In genomic region chr3:138010273-138010590, GRCh38 we compare ENCODE assay signal across 36 cellular contexts. TPM values are rescaled to one million over a fixed set of nuclear protein-coding genes. Genes with fewer than 3 reads are reported as not detected.
"Had no signal": no experiment of that assay in that cellular context is flagged by ENCODE, and none has a peak within 500 bp of the region (broad histone marks: within the 10 kb centered on the region; RNA-seq: fewer than 3 reads in every experiment).

No MANE protein-coding gene starts in this region.

- H3K36me3 ChIP-seq: Peyer's patch, SJSA1 had no signal

- H3K4me1 Mint-ChIP-seq: activated CD4-positive, alpha-beta T cell treated with anti-CD3 and anti-CD28 coated beads for 36 hours; activated CD4-positive, alpha-beta T cell treated with anti-CD3 and anti-CD28 coated beads, Interleukin-2, amount 10 ng/mL, durations not matched to agents 7 days and 5 days; activated naive CD4-positive, alpha-beta T cell treated with anti-CD3 and anti-CD28 coated beads, Interleukin-2, amount 10 ng/mL, durations not matched to agents 7 days and 5 days; activated naive CD8-positive, alpha-beta T cell treated with anti-CD3 and anti-CD28 coated beads, Interleukin-2, amount 50 U/mL, for 24 hours; brain had no signal

- H3K4me3 ChIP-seq: Peyer's patch, SJSA1 had no signal

- H3K4me2 ChIP-seq: SK-N-SH had no signal

- H3K27me3 Mint-ChIP-seq: brain had no signal

- ATAC-seq: activated CD4-positive, alpha-beta T cell treated with anti-CD3 and anti-CD28 coated beads for 36 hours; activated CD4-positive, CD25-positive, alpha-beta regulatory T cell treated with anti-CD3 and anti-CD28 coated beads, Interleukin-2, amount 50 U/mL, for 24 hours; activated CD8-positive, alpha-beta T cell treated with anti-CD3 and anti-CD28 coated beads, Interleukin-2, amount 10 ng/mL, durations not matched to agents 7 days and 5 days; activated naive CD8-positive, alpha-beta T cell treated with anti-CD3 and anti-CD28 coated beads, Interleukin-2, amount 50 U/mL, for 24 hours; activated T-cell treated with anti-CD3 and anti-CD28 coated beads, Interleukin-2, amount 50 U/mL, for 4 hours; PC-3 had no signal

- H3K4me1 ChIP-seq: Peyer's patch, SJSA1 had no signal

- DNase-seq: activated CD4-positive, alpha-beta T cell treated with anti-CD3 and anti-CD28 coated beads for 36 hours; activated CD4-positive, alpha-beta T cell treated with anti-CD3 and anti-CD28 coated beads, Interleukin-2, amount 10 ng/mL, durations not matched to agents 7 days and 5 days; activated CD4-positive, alpha-beta T cell treated with anti-CD3 and anti-CD28 coated beads, Interleukin-2, amount 50 U/mL, for 48 hours; activated CD8-positive, alpha-beta memory T cell treated with anti-CD3 and anti-CD28 coated beads, Interleukin-2, amount 50 U/mL, for 4 hours; activated CD8-positive, alpha-beta T cell treated with anti-CD3 and anti-CD28 coated beads, Interleukin-2, amount 10 ng/mL, durations not matched to agents 7 days and 5 days; activated effector memory CD4-positive, alpha-beta T cell treated with Interleukin-2 at 50 U/mL for 16 hours; activated naive CD4-positive, alpha-beta T cell treated with anti-CD3 and anti-CD28 coated beads, Interleukin-2, amount 10 ng/mL, durations not matched to agents 7 days and 5 days; activated naive CD8-positive, alpha-beta T cell treated with anti-CD3 and anti-CD28 coated beads, Interleukin-2, amount 50 U/mL, for 24 hours; activated T-cell treated with anti-CD3 and anti-CD28 coated beads for 4 hours; activated T-cell treated with anti-CD3 and anti-CD28 coated beads, Interleukin-2, amount 50 U/mL, for 4 hours; anterior cingulate cortex; NCI-H1092 treated with DMSO at 0.1 percent for 48 hours; NCI-H1417; NCI-H146; NCI-H187; NCI-H2029 treated with DMSO at 0.1 percent for 48 hours; NCI-H2107; NCI-H2171; NCI-H510A; NCI-H526; NCI-H748 treated with DMSO at 0.1 percent for 48 hours; NK-92 treated with Interleukin-12 subunit alpha and Interleukin-12 subunit beta, amount 100 ng/mL, for 24 hours; PC-3; Peyer's patch; RPMI8226; SHP77 treated with DMSO at 0.1 percent for 48 hours; SK-N-SH had no signal

- FAIRE-seq: bronchial epithelial cell, TTC549 had no signal

- H3K27ac Mint-ChIP-seq: activated CD4-positive, alpha-beta T cell treated with anti-CD3 and anti-CD28 coated beads for 36 hours; activated CD4-positive, alpha-beta T cell treated with anti-CD3 and anti-CD28 coated beads, Interleukin-2, amount 10 ng/mL, durations not matched to agents 7 days and 5 days; activated CD8-positive, alpha-beta T cell treated with anti-CD3 and anti-CD28 coated beads, Interleukin-2, amount 10 ng/mL, durations not matched to agents 7 days and 5 days; activated naive CD4-positive, alpha-beta T cell treated with anti-CD3 and anti-CD28 coated beads, Interleukin-2, amount 10 ng/mL, durations not matched to agents 7 days and 5 days; activated naive CD8-positive, alpha-beta T cell; activated naive CD8-positive, alpha-beta T cell treated with anti-CD3 and anti-CD28 coated beads, Interleukin-2, amount 50 U/mL, for 24 hours; brain; T-helper 1 cell treated with Interleukin-12 subunit alpha and Interleukin-12 subunit beta and Interleukin-4 antibody, amounts not matched to agents 30 μg/mL and 1 μg/mL, for 36 hours; T-helper 2 cell treated with Interferon-gamma antibody and Interleukin-4, amounts not matched to agents 5 μg/mL and 100 μg/mL, for 36 hours had no signal

- H3K9me3 Mint-ChIP-seq: activated CD4-positive, alpha-beta T cell treated with anti-CD3 and anti-CD28 coated beads, Interleukin-2, amount 10 ng/mL, durations not matched to agents 7 days and 5 days; activated naive CD4-positive, alpha-beta T cell treated with anti-CD3 and anti-CD28 coated beads, Interleukin-2, amount 10 ng/mL, durations not matched to agents 7 days and 5 days; activated naive CD8-positive, alpha-beta T cell treated with anti-CD3 and anti-CD28 coated beads, Interleukin-2, amount 50 U/mL, for 24 hours; activated T-cell treated with anti-CD3 and anti-CD28 coated beads, Interleukin-2, amount 50 U/mL, for 4 hours; brain; T-helper 1 cell treated with Interleukin-12 subunit alpha and Interleukin-12 subunit beta and Interleukin-4 antibody, amounts not matched to agents 30 μg/mL and 1 μg/mL, for 36 hours; T-helper 2 cell treated with Interferon-gamma antibody and Interleukin-4, amounts not matched to agents 5 μg/mL and 100 μg/mL, for 36 hours had no signal

- H3K4me3 Mint-ChIP-seq: activated CD4-positive, alpha-beta T cell treated with anti-CD3 and anti-CD28 coated beads for 36 hours; activated CD4-positive, alpha-beta T cell treated with anti-CD3 and anti-CD28 coated beads, Interleukin-2, amount 10 ng/mL, durations not matched to agents 7 days and 5 days; activated CD8-positive, alpha-beta T cell treated with anti-CD3 and anti-CD28 coated beads, Interleukin-2, amount 10 ng/mL, durations not matched to agents 7 days and 5 days; activated naive CD4-positive, alpha-beta T cell treated with anti-CD3 and anti-CD28 coated beads, Interleukin-2, amount 10 ng/mL, durations not matched to agents 7 days and 5 days; activated naive CD8-positive, alpha-beta T cell; activated naive CD8-positive, alpha-beta T cell treated with anti-CD3 and anti-CD28 coated beads, Interleukin-2, amount 50 U/mL, for 24 hours; activated T-cell treated with anti-CD3 and anti-CD28 coated beads, Interleukin-2, amount 50 U/mL, for 4 hours; brain; T-helper 1 cell treated with Interleukin-12 subunit alpha and Interleukin-12 subunit beta and Interleukin-4 antibody, amounts not matched to agents 30 μg/mL and 1 μg/mL, for 36 hours; T-helper 2 cell treated with Interferon-gamma antibody and Interleukin-4, amounts not matched to agents 5 μg/mL and 100 μg/mL, for 36 hours had no signal

- H3K27ac ChIP-seq: Peyer's patch, SJSA1 had no signal

- H3K27me3 ChIP-seq: Peyer's patch, SJSA1 had no signal

- H3K36me3 Mint-ChIP-seq: activated naive CD4-positive, alpha-beta T cell treated with anti-CD3 and anti-CD28 coated beads, Interleukin-2, amount 10 ng/mL, durations not matched to agents 7 days and 5 days; activated naive CD8-positive, alpha-beta T cell; brain had no signal

- H3K9me3 ChIP-seq: Peyer's patch, SJSA1, SK-N-SH had no signal

- H3K9ac ChIP-seq: SK-N-SH had no signal

RNA-seq across cellular contexts. Expression of gene CLDN18, which starts 0.3 kb away (rescaled TPM):
- total RNA-seq: activated CD4-positive, alpha-beta T cell treated with anti-CD3 and anti-CD28 coated beads for 36 hours; activated CD4-positive, alpha-beta T cell treated with anti-CD3 and anti-CD28 coated beads, Interleukin-2, amount 10 ng/mL, durations not matched to agents 7 days and 5 days; activated CD8-positive, alpha-beta T cell treated with anti-CD3 and anti-CD28 coated beads, Interleukin-2, amount 10 ng/mL, durations not matched to agents 7 days and 5 days; bronchial epithelial cell; M059J; PC-3; Peyer's patch; SJSA1 had no signal
- polyA plus RNA-seq: SK-N-SH had no signal
